ENCODE assay signal across 11 cellular contexts in genomic region chr9:113349044-113349433, GRCh38. TPM values are rescaled to one million over a fixed set of nuclear protein-coding genes. Genes with fewer than 3 reads are reported as not detected.
DNase-seq lines count a peak whose midpoint lies in the region; TF ChIP-seq lines count a peak whose summit lies in the region.
"Had no signal": no experiment of that assay in that cellular context is flagged by ENCODE, and none has a peak within 500 bp of the region (broad histone marks: within the 10 kb centered on the region; RNA-seq: fewer than 3 reads in every experiment).

No MANE protein-coding gene starts in this region.

- H2BK15ac ChIP-seq in neuronal stem cell (ENCODE audit: low read length) = no peak overlapping the region

- no peaks in the 10 kb centered on the region for H3K79me1 ChIP-seq in neuronal stem cell (ENCODE audit: low read depth, low read length)

- H2BK12ac ChIP-seq in neuronal stem cell (ENCODE audit: low read length) = no peak overlapping the region

- H3K9me3 Mint-ChIP-seq in Caco-2 (ENCODE audit: unreplicated experiment) = no peaks in the 10 kb centered on the region

- no peak overlapping the region for H3K4ac ChIP-seq in neuronal stem cell (ENCODE audit: low read length)

- peak overlapping the region; percentile 85 for H3K4me3 ChIP-seq in Caco-2 (ENCODE audit: low read depth, low read length)
- H3K4me3 ChIP-seq in MM.1S (ENCODE audit: low read length) = peak overlapping the region; percentile 41
- peak overlapping the region; percentile 67 for H3K4me3 ChIP-seq in colonic mucosa
- H3K4me3 ChIP-seq in neuronal stem cell (ENCODE audit: low read length in 2 of 2) = no peak overlapping the region
- peak overlapping the region in 1 of 2 experiments; percentile 51; a peak in 2 of 4 replicates for H3K4me3 ChIP-seq in SK-N-SH (ENCODE audit: low read depth in 2 of 2, low read length in 1 of 2)

- intact Hi-C loops in Caco-2 (cut with micrococcal nuclease; ENCODE audit: unreplicated experiment) (loop anchor here (1.0 to 2.0 kb wide), 3 partner anchors 9 to 62 kb away; partner anchors contain the start of genes C9orf43, POLE3 and WDR31), colonic mucosa (cut with DNase I) (no loop called here)

- no peak for TF ChIP-seq EP300 in SK-N-SH (IDR thresholded peaks at IDR 0.05; ENCODE audit: borderline replicate concordance in 1 of 2, low read depth in 1 of 2, low read length in 1 of 2)

- no peaks in the 10 kb centered on the region for H4K20me1 ChIP-seq in MM.1S (ENCODE audit: insufficient read depth, low read length)
- no peaks in the 10 kb centered on the region for H4K20me1 ChIP-seq in SK-N-SH (ENCODE audit: insufficient read depth)

- H4K8ac ChIP-seq in neuronal stem cell (ENCODE audit: low read depth, low read length) = no peak overlapping the region

- no peaks in the 10 kb centered on the region for H3K9me3 ChIP-seq in Caco-2
- H3K9me3 ChIP-seq in MM.1S (replicated peaks; ENCODE audit: insufficient read depth, low read length) = no peaks in the 10 kb centered on the region
- H3K9me3 ChIP-seq in colonic mucosa = no peaks in the 10 kb centered on the region
- peaks cover 0 to 3% of the 10 kb centered on the region in 2 donors for H3K9me3 ChIP-seq in neuronal stem cell (replicated peaks in 1 of 2; ENCODE audit: control insufficient read depth in 2 of 2, insufficient read depth in 1 of 2, low read depth in 1 of 2, low read length in 2 of 2)
- H3K9me3 ChIP-seq in SK-N-SH = no peaks in the 10 kb centered on the region

- CTCF ChIA-PET in Caco-2 (lab: Charles Lee) = interaction anchor here (0.6 to 1.7 kb wide), 6 partner anchors 9 to 446 kb away, joined by 3 to 7 read pairs (median 6); partner anchors contain the start of genes ALAD, CDC26, HDHD3 and PRPF4
- CTCF ChIA-PET in SK-N-SH (lab: Yijun Ruan, JAX) = interaction anchor here (1.1 to 2.1 kb wide), 5 partner anchors 9 to 75 kb away, joined by 3 to 6 read pairs (median 5); partner anchors contain the start of gene ALAD

- H3K4me2 ChIP-seq in MM.1S (ENCODE audit: low read depth, low read length) (peak overlapping the region; percentile 51; the same call in 1 of the 2 replicates), neuronal stem cell (ENCODE audit: insufficient read depth, low read length, poor library complexity, severe bottlenecking) (peak overlapping the region; percentile 67), SK-N-SH (no peak overlapping the region)

- no peaks in the 10 kb centered on the region for H3K27me3 ChIP-seq in Caco-2 (replicated peaks; ENCODE audit: control insufficient read depth, insufficient read depth, low read length)
- no peaks in the 10 kb centered on the region for H3K27me3 ChIP-seq in MM.1S (replicated peaks; ENCODE audit: insufficient read depth, low read length)
- no peaks in the 10 kb centered on the region for H3K27me3 ChIP-seq in colonic mucosa
- H3K27me3 ChIP-seq in neuronal stem cell (ENCODE audit: control insufficient read depth in 3 of 3, insufficient read depth in 3 of 3, low read depth in 1 of 3, low read length in 3 of 3) = peaks cover 14 to 83% (median 37%) of the 10 kb centered on the region in 3 experiments
- peaks cover 23% of the 10 kb centered on the region for H3K27me3 ChIP-seq in SK-N-SH (ENCODE audit: insufficient read depth)

- no TSS peak for BruUV-seq in Caco-2 (replicated peaks; lab: Mats Ljungman, UMichigan)

- H3F3A ChIP-seq in MM.1S (ENCODE audit: insufficient read depth, low read length) (peaks cover 42% of the 10 kb centered on the region), SK-N-SH (replicated peaks; ENCODE audit: insufficient read depth) (no peaks in the 10 kb centered on the region)

- no peak overlapping the region for H2BK5ac ChIP-seq in neuronal stem cell (ENCODE audit: low read length)

- H3K9ac ChIP-seq in MM.1S (ENCODE audit: low read length) (peak overlapping the region; percentile 10; the same call in 1 of the 2 replicates), colonic mucosa (ENCODE audit: low read depth in 2 of 2, low read length in 2 of 2) (peak overlapping the region; percentile 54 to 70), neuronal stem cell (ENCODE audit: low read depth, low read length, poor library complexity) (no peak overlapping the region), SK-N-SH (no peak overlapping the region)

- H3K79me2 ChIP-seq in MM.1S (ENCODE audit: low read length) (peaks cover 37% of the 10 kb centered on the region), SK-N-SH (ENCODE audit: insufficient read depth) (no peaks in the 10 kb centered on the region)

- H3K23ac ChIP-seq in neuronal stem cell (ENCODE audit: low read depth, low read length, poor library complexity) = no peak overlapping the region

- H2AFZ ChIP-seq in MM.1S (ENCODE audit: low read length) (peak overlapping the region; percentile 59; the same call in 1 of the 2 replicates), neuronal stem cell (ENCODE audit: low read length) (peak overlapping the region; percentile 83), SK-N-SH (ENCODE audit: low read depth) (no peak overlapping the region)

- no peak overlapping the region for H3K27ac Mint-ChIP-seq in Caco-2 (ENCODE audit: unreplicated experiment)

- in situ Hi-C loops in GM13977 (cut with MboI; ENCODE audit: low pct_unique_long_range_greater_than_20kb, low sequenced_read_pairs, unreplicated experiment) = no loop called here

- WGBS in neuronal stem cell (ENCODE audit: extremely low coverage in 2 of 2, insufficient read length in 2 of 2, insufficient replicate concordance in 1 of 2), 2 donors = no CpG with 5 or more reads among the region's 12 CpGs
- 74% methylated on average over 12 of the region's 12 CpGs for WGBS in SK-N-SH (ENCODE audit: low lambda C conversion rate)

- peaks cover 12% of the 10 kb centered on the region for H3K4me1 Mint-ChIP-seq in Caco-2 (ENCODE audit: low read depth, unreplicated experiment)

- H3K14ac ChIP-seq in neuronal stem cell (ENCODE audit: low read length) = no peak overlapping the region

- H3K36me3 Mint-ChIP-seq in Caco-2 (ENCODE audit: insufficient read depth, unreplicated experiment) = no peaks in the 10 kb centered on the region

- H3K4me1 ChIP-seq in Caco-2 (no peaks in the 10 kb centered on the region), MM.1S (ENCODE audit: low read length) (peaks cover 41% of the 10 kb centered on the region), colonic mucosa (peaks cover 22% of the 10 kb centered on the region), neuronal stem cell (ENCODE audit: control insufficient read depth in 2 of 2, insufficient read depth in 1 of 2, low read depth in 1 of 2, low read length in 2 of 2) (peaks cover 0 to 2% of the 10 kb centered on the region in 2 donors), SK-N-SH (ENCODE audit: control insufficient read depth in 1 of 2, insufficient read depth in 2 of 2, low read depth in 1 of 2, low read length in 1 of 2) (peaks cover 0 to 14% of the 10 kb centered on the region in 2 experiments; a peak in 1 of 4 replicates)

- POLR2A ChIA-PET in Caco-2 (lab: Charles Lee) = interaction anchor here (1.5 to 2.1 kb wide), 3 partner anchors 9 to 74 kb away, joined by 5 to 10 read pairs (median 7); partner anchors contain the start of genes C9orf43, CDC26, POLE3 and PRPF4
- POLR2A ChIA-PET in SK-N-SH (lab: Yijun Ruan, JAX) = interaction anchor here (0.6 to 3.8 kb wide), 3 partner anchors 9 to 135 kb away, joined by 3 to 21 read pairs (median 5); partner anchors contain the start of genes CDC26, PRPF4 and WDR31

- no peak for TF ChIP-seq CTCF in Caco-2 (IDR thresholded peaks at IDR 0.05; ENCODE audit: insufficient read depth in 1 of 2, low read depth in 1 of 2, low read length in 1 of 2, severe bottlenecking in 1 of 2, unreplicated experiment in 1 of 2)
- TF ChIP-seq CTCF in MM.1S (IDR thresholded peaks at IDR 0.05; ENCODE audit: low read length) = no peak
- no peak for TF ChIP-seq CTCF in colonic mucosa (IDR thresholded peaks at IDR 0.05)
- no peak for TF ChIP-seq CTCF in SK-N-SH (IDR thresholded peaks at IDR 0.05)
- TF ChIP-seq CTCF in GM13977 (IDR thresholded peaks at IDR 0.05; ENCODE audit: extremely low read depth, insufficient read depth, missing control alignments) = no peak

- H3K27me3 Mint-ChIP-seq in Caco-2 (ENCODE audit: insufficient read depth, unreplicated experiment) = no peaks in the 10 kb centered on the region

- peak overlapping the region; percentile 72 for H3K4me3 Mint-ChIP-seq in Caco-2 (ENCODE audit: unreplicated experiment)

- H3K27ac ChIP-seq in MM.1S (ENCODE audit: low read length) (peak overlapping the region; percentile 14; the same call in 1 of the 2 replicates), colonic mucosa (no peak overlapping the region), neuronal stem cell (replicated peaks; ENCODE audit: low read length) (no peak overlapping the region), SK-N-SH (ENCODE audit: low read depth in 2 of 2, low read length in 1 of 2) (no peak overlapping the region)

- no peak overlapping the region for H2BK120ac ChIP-seq in neuronal stem cell (ENCODE audit: low read depth, low read length)

- no peak overlapping the region for H4K91ac ChIP-seq in neuronal stem cell (ENCODE audit: low read depth, low read length, poor library complexity)

- H3K36me3 ChIP-seq in Caco-2 (ENCODE audit: control insufficient read depth, insufficient read depth, low read length) (no peaks in the 10 kb centered on the region), MM.1S (replicated peaks; ENCODE audit: insufficient read depth, low read length) (no peaks in the 10 kb centered on the region), colonic mucosa (no peaks in the 10 kb centered on the region), neuronal stem cell (replicated peaks in 1 of 2; ENCODE audit: control insufficient read depth in 2 of 2, insufficient read depth in 2 of 2, low read length in 2 of 2) (no peaks in the 10 kb centered on the region), SK-N-SH (replicated peaks in 1 of 2; ENCODE audit: control insufficient read depth in 1 of 2, insufficient read depth in 2 of 2, low read length in 1 of 2) (no peaks in the 10 kb centered on the region)

- no peak for DNase-seq in Caco-2
- no peak for DNase-seq in MM.1S
- no peak for DNase-seq in colonic mucosa
- no peak for DNase-seq in neuronal stem cell (ENCODE audit: low spot score)
- no peak for DNase-seq in SK-N-SH
- no peak for DNase-seq in stimulated activated CD4-positive, alpha-beta T cell treated with anti-CD3 and anti-CD28 coated beads, Interleukin-15, amount 100 ng/mL, for 24 hours
- DNase-seq in GM13977 (ENCODE audit: low spot score) = no peak
- DNase-seq in GM19238 (ENCODE audit: insufficient read length, low spot score) = no peak
- DNase-seq: NCI-H446 had no signal

- no peak overlapping the region for H2AK5ac ChIP-seq in neuronal stem cell (ENCODE audit: low read depth, low read length)

- H3K9me2 ChIP-seq in MM.1S (replicated peaks; ENCODE audit: insufficient read depth, low read length) (no peaks in the 10 kb centered on the region), SK-N-SH (no peaks in the 10 kb centered on the region)

- H3K18ac ChIP-seq in neuronal stem cell (ENCODE audit: low read length) = no peak overlapping the region

- TF ChIP-seq RAD21 in SK-N-SH (IDR thresholded peaks at IDR 0.05; ENCODE audit: low read length) = no peak

RNA-seq across cellular contexts. Expression of gene BSPRY, which starts 0.3 kb away (rescaled TPM):
- total RNA-seq in Caco-2 (2022) (14.5 and 14.7 TPM in 2 replicates), colonic mucosa (10 to 100 TPM; 25.6 to 34.2 TPM)
- polyA plus RNA-seq in neuronal stem cell (2013, experiment 1 of 2) = 0.01 TPM
- 0.01 TPM for polyA plus RNA-seq in neuronal stem cell (2013, experiment 2 of 2)
- 0.03 TPM in 1 of 2 replicates, not detected in the other for polyA plus RNA-seq in SK-N-SH (2012; rRNA removed)
- polyA plus RNA-seq in SK-N-SH (2012; cell fraction: cytosol; rRNA removed) = 0.01 TPM in 1 of 2 replicates, not detected in the other
- polyA plus RNA-seq in SK-N-SH (2012; cell fraction: nucleus; rRNA removed) = 0.02 and 0.05 TPM in 2 replicates
- total RNA-seq: fibroblast of lung had no signal
- polyA plus RNA-seq: fibroblast of lung had no signal

RNA-seq across cellular contexts. Expression of gene WDR31, which starts 9.0 kb away (rescaled TPM):
- total RNA-seq in Caco-2 (2022) (1.9 and 2.3 TPM in 2 replicates), colonic mucosa (1 to 10 TPM; 3.0 to 3.5 TPM)
- polyA plus RNA-seq in neuronal stem cell (2013, experiment 1 of 2) = 2.3 TPM
- polyA plus RNA-seq in neuronal stem cell (2013, experiment 2 of 2) = 2.4 TPM
- 0.74 and 1.3 TPM in 2 replicates for polyA plus RNA-seq in SK-N-SH (2012; rRNA removed)
- polyA plus RNA-seq in SK-N-SH (2012; cell fraction: cytosol; rRNA removed) = 0.81 and 0.83 TPM in 2 replicates
- 0.58 and 1.0 TPM in 2 replicates for polyA plus RNA-seq in SK-N-SH (2012; cell fraction: nucleus; rRNA removed)

RNA-seq across cellular contexts. Expression of gene HDHD3, which starts 27.7 kb away (rescaled TPM):
- total RNA-seq in Caco-2 (2022) (60.9 and 64.9 TPM in 2 replicates), colonic mucosa (100 to 1,000 TPM; 132 to 141 TPM)
- polyA plus RNA-seq in neuronal stem cell (2013, experiment 1 of 2) = 10.3 TPM
- 10.2 TPM for polyA plus RNA-seq in neuronal stem cell (2013, experiment 2 of 2)
- 17.1 and 20.4 TPM in 2 replicates for polyA plus RNA-seq in SK-N-SH (2012; rRNA removed)
- 7.2 and 11.6 TPM in 2 replicates for polyA plus RNA-seq in SK-N-SH (2012; cell fraction: cytosol; rRNA removed)
- 41.5 and 42.8 TPM in 2 replicates for polyA plus RNA-seq in SK-N-SH (2012; cell fraction: nucleus; rRNA removed)

RNA-seq across cellular contexts. Expression of gene RNF183, which starts 45.9 kb away (rescaled TPM):
- total RNA-seq in Caco-2 (2022) = 1.5 and 3.3 TPM in 2 replicates
- 1 to 10 TPM in 1 of 2 donors, under 1 TPM in 1; 0.57 to 9.2 TPM for total RNA-seq in colonic mucosa
- polyA plus RNA-seq in neuronal stem cell (2013, experiment 1 of 2) = 0.13 TPM
- 0.25 TPM for polyA plus RNA-seq in neuronal stem cell (2013, experiment 2 of 2)
- polyA plus RNA-seq in SK-N-SH (2012; rRNA removed) = not detected in 2 replicates
- polyA plus RNA-seq in SK-N-SH (2012; cell fraction: cytosol; rRNA removed) = not detected in 2 replicates
- 0.04 and 0.05 TPM in 2 replicates for polyA plus RNA-seq in SK-N-SH (2012; cell fraction: nucleus; rRNA removed)
- total RNA-seq: fibroblast of lung, skeletal muscle tissue had no signal
- polyA plus RNA-seq: fibroblast of lung had no signal

RNA-seq across cellular contexts. Expression of gene ALAD, which starts 52.0 kb away (rescaled TPM):
- 43.6 and 48.8 TPM in 2 replicates for total RNA-seq in Caco-2 (2022)
- 10 to 100 TPM; 50.3 to 51.4 TPM for total RNA-seq in colonic mucosa
- 18.9 TPM for polyA plus RNA-seq in neuronal stem cell (2013, experiment 1 of 2)
- polyA plus RNA-seq in neuronal stem cell (2013, experiment 2 of 2) = 19.3 TPM
- 10.7 and 11.8 TPM in 2 replicates for polyA plus RNA-seq in SK-N-SH (2012; rRNA removed)
- 9.5 and 9.6 TPM in 2 replicates for polyA plus RNA-seq in SK-N-SH (2012; cell fraction: cytosol; rRNA removed)
- 26.6 and 35.1 TPM in 2 replicates for polyA plus RNA-seq in SK-N-SH (2012; cell fraction: nucleus; rRNA removed)

Comparison
In these comparisons a context has a peak if more than half of its experiments do, and no peak if none do; other contexts are left out.
1. H3K4me3 ChIP-seq: peak in Caco-2 (single experiment), MM.1S (single experiment) and colonic mucosa (single experiment); none in neuronal stem cell (0 of 2).
2. H3K9ac ChIP-seq: peak in MM.1S (single experiment) and colonic mucosa (2 of 2); none in neuronal stem cell (single experiment) and SK-N-SH (single experiment).